In genomic region chr6:69813508-69813907, GRCh38 we compare ENCODE assay signal across 8 cellular contexts. TPM values are rescaled to one million over a fixed set of nuclear protein-coding genes. Genes with fewer than 3 reads are reported as not detected.
DNase-seq lines count a peak whose midpoint lies in the region; ATAC-seq and TF ChIP-seq lines count a peak whose summit lies in the region.

No MANE protein-coding gene starts in this region.

- ATAC-seq in HG03139 (IDR thresholded peaks at IDR 0.05; ENCODE audit: unreplicated experiment) = peak; percentile 44
- ATAC-seq in stimulated activated effector memory CD8-positive, alpha-beta T cell treated with anti-CD3 and anti-CD28 coated beads, Interleukin-12 subunit alpha, Interleukin-12 subunit beta, amount 100 ng/mL, for 72 hours = peak; percentile 51

- H3K36me3 Mint-ChIP-seq in activated CD4-positive, alpha-beta T cell treated with anti-CD3 and anti-CD28 coated beads, Interleukin-2, amount 10 ng/mL, durations not matched to agents 7 days and 5 days (ENCODE audit: low read depth) = peaks cover 14% of the 10 kb centered on the region
- H3K36me3 Mint-ChIP-seq in activated CD4-positive, alpha-beta memory T cell treated with anti-CD3 and anti-CD28 coated beads for 36 hours = no peaks in the 10 kb centered on the region
- H3K36me3 Mint-ChIP-seq in stimulated activated effector memory CD8-positive, alpha-beta T cell treated with anti-CD3 and anti-CD28 coated beads, Interleukin-12 subunit alpha, Interleukin-12 subunit beta, amount 100 ng/mL, for 72 hours = no peaks in the 10 kb centered on the region

- DNase-seq in activated CD4-positive, alpha-beta T cell treated with anti-CD3 and anti-CD28 coated beads, Interleukin-2, amount 10 ng/mL, durations not matched to agents 7 days and 5 days = no peak
- no peak for DNase-seq in activated CD4-positive, alpha-beta T cell treated with anti-CD3 and anti-CD28 coated beads for 1 hour
- no peak for DNase-seq in activated CD4-positive, alpha-beta memory T cell treated with anti-CD3 and anti-CD28 coated beads for 36 hours
- no peak for DNase-seq in stimulated activated effector memory CD8-positive, alpha-beta T cell treated with anti-CD3 and anti-CD28 coated beads, Interleukin-12 subunit alpha, Interleukin-12 subunit beta, amount 100 ng/mL, for 72 hours (ENCODE audit: low spot score in 2 of 2)
- no peak for DNase-seq in HPDE6-E6E7 (ENCODE audit: extremely low spot score)
- DNase-seq in nucleus accumbens (lab: John Stamatoyannopoulos, UW) = no peak
- DNase-seq in brain microvascular endothelial cell = no peak

- peak overlapping the region; percentile 2 for H3K4me3 Mint-ChIP-seq in activated CD4-positive, alpha-beta T cell treated with anti-CD3 and anti-CD28 coated beads, Interleukin-2, amount 10 ng/mL, durations not matched to agents 7 days and 5 days
- H3K4me3 Mint-ChIP-seq in activated CD4-positive, alpha-beta memory T cell treated with anti-CD3 and anti-CD28 coated beads for 36 hours = no peak overlapping the region
- H3K4me3 Mint-ChIP-seq in stimulated activated effector memory CD8-positive, alpha-beta T cell treated with anti-CD3 and anti-CD28 coated beads, Interleukin-12 subunit alpha, Interleukin-12 subunit beta, amount 100 ng/mL, for 72 hours = no peak overlapping the region

- no peaks in the 10 kb centered on the region for H3K27me3 ChIP-seq in brain microvascular endothelial cell (replicated peaks)

- no peak overlapping the region for H3K4me3 ChIP-seq in brain microvascular endothelial cell (ENCODE audit: low read depth, low read length)

- CTCF ChIA-PET in activated CD4-positive, alpha-beta T cell treated with anti-CD3 and anti-CD28 coated beads, Interleukin-2, amount 10 ng/mL, durations not matched to agents 7 days and 5 days (lab: Charles Lee) = interaction anchor here (1.4 to 6.4 kb wide), 4 partner anchors 9 to 32 kb away, joined by 3 to 45 read pairs (median 4); partner anchors contain the start of gene LMBRD1
- CTCF ChIA-PET in activated CD4-positive, alpha-beta memory T cell treated with anti-CD3 and anti-CD28 coated beads for 36 hours (lab: Charles Lee) = interaction anchor here (0.6 to 6.5 kb wide), 4 partner anchors 12 to 162 kb away, joined by 3 to 47 read pairs (median 7); partner anchors contain the start of gene LMBRD1

- H3K4me1 Mint-ChIP-seq in activated CD4-positive, alpha-beta T cell treated with anti-CD3 and anti-CD28 coated beads, Interleukin-2, amount 10 ng/mL, durations not matched to agents 7 days and 5 days = peaks cover 61% of the 10 kb centered on the region
- peaks cover 58% of the 10 kb centered on the region for H3K4me1 Mint-ChIP-seq in activated CD4-positive, alpha-beta memory T cell treated with anti-CD3 and anti-CD28 coated beads for 36 hours (ENCODE audit: low read depth)
- peaks cover 43% of the 10 kb centered on the region for H3K4me1 Mint-ChIP-seq in stimulated activated effector memory CD8-positive, alpha-beta T cell treated with anti-CD3 and anti-CD28 coated beads, Interleukin-12 subunit alpha, Interleukin-12 subunit beta, amount 100 ng/mL, for 72 hours

- H3K27ac Mint-ChIP-seq in activated CD4-positive, alpha-beta T cell treated with anti-CD3 and anti-CD28 coated beads, Interleukin-2, amount 10 ng/mL, durations not matched to agents 7 days and 5 days = peak overlapping the region; percentile 88
- peak overlapping the region; percentile 75 for H3K27ac Mint-ChIP-seq in activated CD4-positive, alpha-beta memory T cell treated with anti-CD3 and anti-CD28 coated beads for 36 hours
- H3K27ac Mint-ChIP-seq in stimulated activated effector memory CD8-positive, alpha-beta T cell treated with anti-CD3 and anti-CD28 coated beads, Interleukin-12 subunit alpha, Interleukin-12 subunit beta, amount 100 ng/mL, for 72 hours = peak overlapping the region; percentile 58

- no peaks in the 10 kb centered on the region for H3K36me3 ChIP-seq in brain microvascular endothelial cell (replicated peaks)

- intact Hi-C loops in activated CD4-positive, alpha-beta memory T cell treated with anti-CD3 and anti-CD28 coated beads for 36 hours (cut with micrococcal nuclease) = loop anchor here (1.0 kb wide), 1 partner anchor 22 kb away; no protein-coding TSS in a partner anchor

- POLR2A ChIA-PET in activated CD4-positive, alpha-beta T cell treated with anti-CD3 and anti-CD28 coated beads, Interleukin-2, amount 10 ng/mL, durations not matched to agents 7 days and 5 days (lab: Charles Lee) = no interaction called here
- POLR2A ChIA-PET in activated CD4-positive, alpha-beta memory T cell treated with anti-CD3 and anti-CD28 coated beads for 36 hours (lab: Charles Lee) = interaction anchor here (3.5 kb wide), 1 partner anchor 16 kb away, joined by 12 read pairs; the partner anchor contains the start of gene LMBRD1

- no peak for TF ChIP-seq CTCF in brain microvascular endothelial cell (IDR thresholded peaks at IDR 0.05; ENCODE audit: low read depth, low read length, missing control alignments)

- no peaks in the 10 kb centered on the region for H3K27me3 Mint-ChIP-seq in activated CD4-positive, alpha-beta T cell treated with anti-CD3 and anti-CD28 coated beads, Interleukin-2, amount 10 ng/mL, durations not matched to agents 7 days and 5 days
- no peaks in the 10 kb centered on the region for H3K27me3 Mint-ChIP-seq in activated CD4-positive, alpha-beta memory T cell treated with anti-CD3 and anti-CD28 coated beads for 36 hours

- no peak overlapping the region for H3K27ac ChIP-seq in brain microvascular endothelial cell

- in situ Hi-C loops in brain microvascular endothelial cell (cut with HindIII; ENCODE audit: low pct_ligation_motif_present, low sequenced_read_pairs) = no loop called here

- H3K9me3 Mint-ChIP-seq in activated CD4-positive, alpha-beta T cell treated with anti-CD3 and anti-CD28 coated beads, Interleukin-2, amount 10 ng/mL, durations not matched to agents 7 days and 5 days = peaks cover 12% of the 10 kb centered on the region
- H3K9me3 Mint-ChIP-seq in activated CD4-positive, alpha-beta memory T cell treated with anti-CD3 and anti-CD28 coated beads for 36 hours = no peaks in the 10 kb centered on the region
- no peaks in the 10 kb centered on the region for H3K9me3 Mint-ChIP-seq in stimulated activated effector memory CD8-positive, alpha-beta T cell treated with anti-CD3 and anti-CD28 coated beads, Interleukin-12 subunit alpha, Interleukin-12 subunit beta, amount 100 ng/mL, for 72 hours

RNA-seq across cellular contexts. Expression of gene LMBRD1, which starts 16.7 kb away (rescaled TPM):
- total RNA-seq in activated CD4-positive, alpha-beta T cell treated with anti-CD3 and anti-CD28 coated beads, Interleukin-2, amount 10 ng/mL, durations not matched to agents 7 days and 5 days = 10 to 100 TPM; 23.5 to 30.5 TPM
- total RNA-seq in activated CD4-positive, alpha-beta memory T cell treated with anti-CD3 and anti-CD28 coated beads for 36 hours = 10 to 100 TPM; 17.4 to 18.2 TPM

RNA-seq across cellular contexts. Expression of gene COL19A1, which starts 52.8 kb away (rescaled TPM):
- total RNA-seq in activated CD4-positive, alpha-beta T cell treated with anti-CD3 and anti-CD28 coated beads, Interleukin-2, amount 10 ng/mL, durations not matched to agents 7 days and 5 days = not detected
- under 1 TPM; 0.02 to 0.19 TPM for total RNA-seq in activated CD4-positive, alpha-beta memory T cell treated with anti-CD3 and anti-CD28 coated beads for 36 hours
